In genomic region chr11:70511345-70511744, GRCh38 we compare ENCODE assay signal across 22 cellular contexts.
DNase-seq lines count a peak whose midpoint lies in the region; ATAC-seq and TF ChIP-seq lines count a peak whose summit lies in the region.
"Had no signal": no experiment of that assay in that cellular context is flagged by ENCODE, and none has a peak within 500 bp of the region (broad histone marks: within the 10 kb centered on the region; RNA-seq: fewer than 3 reads in every experiment).

No MANE protein-coding gene starts in this region.

- ATAC-seq in GM23338 (peak; percentile 73), GM21529 (IDR thresholded peaks at IDR 0.05; ENCODE audit: unreplicated experiment) (no peak), sciatic nerve (no peak), HG03432 (IDR thresholded peaks at IDR 0.05; ENCODE audit: unreplicated experiment) (no peak)
- ATAC-seq: activated CD8-positive, alpha-beta memory T cell treated with anti-CD3 and anti-CD28 coated beads, Interleukin-2, amount 10 ng/mL, durations not matched to agents 7 days and 5 days; stimulated activated effector memory CD8-positive, alpha-beta T cell treated with anti-CD3 and anti-CD28 coated beads, Interleukin-12 subunit alpha, Interleukin-12 subunit beta, amount 100 ng/mL, for 72 hours had no signal

- no peaks in the 10 kb centered on the region for H3K4me1 ChIP-seq in GM23338 (ENCODE audit: insufficient read depth)
- H3K4me1 ChIP-seq: spleen, upper lobe of right lung had no signal

- no peak overlapping the region for H3K27ac ChIP-seq in 22Rv1
- H3K27ac ChIP-seq in GM23338 (ENCODE audit: low read depth): no peak overlapping the region
- H3K27ac ChIP-seq in WERI-Rb-1: no peak overlapping the region
- H3K27ac ChIP-seq: RWPE1, SK-N-MC, spleen, upper lobe of right lung had no signal

- H3K4me3 ChIP-seq in GM23338: no peak overlapping the region
- no peak overlapping the region for H3K4me3 ChIP-seq in WERI-Rb-1 (ENCODE audit: low read depth, low read length)
- H3K4me3 ChIP-seq in kidney epithelial cell (ENCODE audit: low read depth, low read length): no peak overlapping the region
- H3K4me3 ChIP-seq: SK-N-MC, spleen, upper lobe of right lung had no signal

- H3K27me3 Mint-ChIP-seq in GM23338 (ENCODE audit: insufficient read depth, low read depth, poor library complexity): peaks cover 14% of the 10 kb centered on the region
- H3K27me3 Mint-ChIP-seq: activated CD4-positive, alpha-beta T cell treated with anti-CD3 and anti-CD28 coated beads, Interleukin-2, amount 10 ng/mL, durations not matched to agents 24 days and 14 days; activated CD8-positive, alpha-beta memory T cell treated with anti-CD3 and anti-CD28 coated beads, Interleukin-2, amount 10 ng/mL, durations not matched to agents 7 days and 5 days had no signal

- DNase-seq in GM23338 (ENCODE audit: low spot score) (peak; percentile 79), WERI-Rb-1 (no peak), kidney epithelial cell (ENCODE audit: low read depth) (no peak), sciatic nerve (ENCODE audit: low spot score) (no peak), NCI-H2107 treated with DMSO at 0.1 percent for 48 hours (lab: John Stamatoyannopoulos, UW; ENCODE audit: unreplicated experiment) (no peak)
- DNase-seq: activated CD4-positive, alpha-beta T cell treated with anti-CD3 and anti-CD28 coated beads, Interleukin-2, amount 10 ng/mL, durations not matched to agents 24 days and 14 days; activated CD8-positive, alpha-beta memory T cell treated with anti-CD3 and anti-CD28 coated beads, Interleukin-2, amount 10 ng/mL, durations not matched to agents 7 days and 5 days; activated naive CD4-positive, alpha-beta T cell treated with anti-CD3 and anti-CD28 coated beads, Interleukin-2, amount 50 U/mL, for 16 hours; anterior cingulate cortex; NCI-H1694 treated with DMSO at 0.1 percent for 48 hours; nucleus accumbens; stimulated activated CD4-positive, alpha-beta T cell treated with anti-CD3 and anti-CD28 coated beads, Interleukin-2, amount 100 ng/mL, for 48 hours; substantia nigra; T-helper 2 cell; upper lobe of right lung had no signal

- peaks cover 11% of the 10 kb centered on the region for H3K9me3 ChIP-seq in WERI-Rb-1 (ENCODE audit: severe bottlenecking)

- no peaks in the 10 kb centered on the region for H3F3A ChIP-seq in GM23338 (replicated peaks; ENCODE audit: low read depth)

- TF ChIP-seq CTCF in 22Rv1 (IDR thresholded peaks at IDR 0.05): peak; percentile 15; the same call in 1 of the 2 replicates
- TF ChIP-seq CTCF in GM23338 (conservative IDR thresholded peaks at IDR 0.05; ENCODE audit: low read depth in 2 of 2): peak; percentile 71 to 79
- TF ChIP-seq CTCF in WERI-Rb-1 (IDR thresholded peaks at IDR 0.05; ENCODE audit: low read depth, low read length): peak; percentile 47
- TF ChIP-seq CTCF in kidney epithelial cell (IDR thresholded peaks at IDR 0.05; ENCODE audit: insufficient read depth, low read length, poor library complexity, severe bottlenecking): peak; percentile 30

- H4K20me1 ChIP-seq in GM23338 (replicated peaks; ENCODE audit: insufficient read depth): no peaks in the 10 kb centered on the region; the same call in 1 of the 2 replicates

- no peaks in the 10 kb centered on the region for H3K79me2 ChIP-seq in GM23338 (replicated peaks; ENCODE audit: insufficient read depth)

- H3K4me3 Mint-ChIP-seq in GM23338: no peak overlapping the region
- H3K4me3 Mint-ChIP-seq: activated CD4-positive, alpha-beta T cell treated with anti-CD3 and anti-CD28 coated beads, Interleukin-2, amount 10 ng/mL, durations not matched to agents 24 days and 14 days; activated CD8-positive, alpha-beta memory T cell treated with anti-CD3 and anti-CD28 coated beads, Interleukin-2, amount 10 ng/mL, durations not matched to agents 7 days and 5 days; stimulated activated effector memory CD8-positive, alpha-beta T cell treated with anti-CD3 and anti-CD28 coated beads, Interleukin-12 subunit alpha, Interleukin-12 subunit beta, amount 100 ng/mL, for 72 hours had no signal

- no peaks in the 10 kb centered on the region; the same call in 2 of the 3 replicates for H3K36me3 Mint-ChIP-seq in GM23338 (ENCODE audit: low read depth)
- H3K36me3 Mint-ChIP-seq: activated CD8-positive, alpha-beta memory T cell treated with anti-CD3 and anti-CD28 coated beads, Interleukin-2, amount 10 ng/mL, durations not matched to agents 7 days and 5 days; stimulated activated effector memory CD8-positive, alpha-beta T cell treated with anti-CD3 and anti-CD28 coated beads, Interleukin-12 subunit alpha, Interleukin-12 subunit beta, amount 100 ng/mL, for 72 hours had no signal

- H3K4me1 Mint-ChIP-seq in GM23338: peaks cover 18% of the 10 kb centered on the region
- H3K4me1 Mint-ChIP-seq: activated CD4-positive, alpha-beta T cell treated with anti-CD3 and anti-CD28 coated beads, Interleukin-2, amount 10 ng/mL, durations not matched to agents 24 days and 14 days; activated CD8-positive, alpha-beta memory T cell treated with anti-CD3 and anti-CD28 coated beads, Interleukin-2, amount 10 ng/mL, durations not matched to agents 7 days and 5 days; stimulated activated effector memory CD8-positive, alpha-beta T cell treated with anti-CD3 and anti-CD28 coated beads, Interleukin-12 subunit alpha, Interleukin-12 subunit beta, amount 100 ng/mL, for 72 hours had no signal

- H3K27ac Mint-ChIP-seq in GM23338: no peak overlapping the region
- H3K27ac Mint-ChIP-seq: activated CD4-positive, alpha-beta T cell treated with anti-CD3 and anti-CD28 coated beads, Interleukin-2, amount 10 ng/mL, durations not matched to agents 24 days and 14 days; activated CD8-positive, alpha-beta memory T cell treated with anti-CD3 and anti-CD28 coated beads, Interleukin-2, amount 10 ng/mL, durations not matched to agents 7 days and 5 days; stimulated activated effector memory CD8-positive, alpha-beta T cell treated with anti-CD3 and anti-CD28 coated beads, Interleukin-12 subunit alpha, Interleukin-12 subunit beta, amount 100 ng/mL, for 72 hours had no signal

- H3K9me3 Mint-ChIP-seq in GM23338: peaks cover 13% of the 10 kb centered on the region; the same call in 2 of the 3 replicates

- intact Hi-C loops in sciatic nerve (cut with DNase I): no loop called here

- H3K36me3 ChIP-seq in GM23338 (ENCODE audit: insufficient read depth) (no peaks in the 10 kb centered on the region), WERI-Rb-1 (no peaks in the 10 kb centered on the region), kidney epithelial cell (ENCODE audit: control insufficient read depth, insufficient read depth, low read length) (no peaks in the 10 kb centered on the region)
- H3K36me3 ChIP-seq: spleen, upper lobe of right lung had no signal

- H3K4me2 ChIP-seq in GM23338: no peak overlapping the region

- H3K27me3 ChIP-seq in GM23338 (ENCODE audit: insufficient read depth) (no peaks in the 10 kb centered on the region), WERI-Rb-1 (ENCODE audit: insufficient read depth, low read depth, severe bottlenecking) (no peaks in the 10 kb centered on the region), kidney epithelial cell (ENCODE audit: control insufficient read depth, insufficient read depth, low read length) (no peaks in the 10 kb centered on the region)
- H3K27me3 ChIP-seq: upper lobe of right lung had no signal

- no peaks in the 10 kb centered on the region for H3K9me2 ChIP-seq in GM23338 (ENCODE audit: insufficient read depth)

- no peak overlapping the region for H2AFZ ChIP-seq in GM23338

TF ChIP-seq in GM23338, 12 proteins besides CTCF, POLR2A, EP300 and RAD21:
- TF ChIP-seq NANOG (IDR thresholded peaks at IDR 0.05; ENCODE audit: borderline replicate concordance) (no peak), CREB1 (CRISPR knock-in tag; IDR thresholded peaks at IDR 0.05; ENCODE audit: low read depth) (no peak), ZNF331 (CRISPR knock-in tag; IDR thresholded peaks at IDR 0.05; ENCODE audit: low read depth) (no peak), EZH2 (IDR thresholded peaks at IDR 0.05; ENCODE audit: low read depth, unreplicated experiment) (no peak)

Comparison
In these comparisons a context has a peak if more than half of its experiments do, and no peak if none do; other contexts are left out.
1. CTCF ChIP-seq: peak in every context shown above with its lines; median percentile 75 in GM23338; 47 in WERI-Rb-1; 30 in kidney epithelial cell; 15 in 22Rv1.